In the genomic region with DNA sequence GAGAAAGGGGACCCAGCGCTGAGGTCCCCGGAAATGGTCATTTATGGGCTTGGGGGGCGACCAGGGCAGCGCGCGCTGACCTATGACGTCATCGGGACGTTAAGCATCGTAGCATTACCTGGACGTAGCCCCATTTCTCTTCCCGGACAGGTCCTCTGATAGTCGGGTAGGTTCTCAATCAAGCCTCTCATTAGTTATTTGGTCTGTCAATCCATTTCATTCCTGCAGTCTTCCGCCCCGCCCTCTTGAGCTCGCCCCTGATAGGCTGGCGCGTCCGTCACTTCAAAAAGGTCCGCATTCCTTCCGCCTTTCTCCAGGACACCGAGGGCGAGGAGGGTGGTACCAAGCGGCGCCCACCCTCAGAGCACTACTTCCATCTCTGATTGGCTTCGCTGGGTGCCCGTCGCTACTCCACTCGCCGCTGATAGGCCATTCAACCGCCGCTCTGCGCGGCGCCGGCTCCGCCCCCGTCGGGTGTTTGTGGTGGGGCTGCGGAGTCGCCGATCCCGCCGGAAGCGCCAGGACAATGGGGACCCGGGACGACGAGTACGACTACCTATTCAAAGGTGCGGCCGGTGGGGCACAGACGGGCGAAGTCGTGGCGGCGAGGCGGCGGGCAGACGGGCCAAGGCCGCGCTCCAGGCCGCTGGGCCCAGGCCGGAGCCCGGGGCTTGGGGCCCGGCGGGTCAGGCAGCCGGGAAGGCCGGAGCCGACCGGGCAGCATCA, we compare ENCODE assay signal across 1 cellular context.
TF ChIP-seq lines count a peak whose summit lies in the region.

A gene (plus strand): TSS at position 470 of the 726 bp plus-strand sequence. CDS start 57 bp downstream, at position 527.

TF ChIP-seq in K562, 482 proteins besides CTCF, POLR2A, EP300 and RAD21 (continued from another document and continues in another):
- TF ChIP-seq HIVEP1 (CRISPR knock-in tag; IDR thresholded peaks at IDR 0.05), result 0 out of 2 replicates have a peak, but pooled peaks have one; percentile 47
- TF ChIP-seq, protein P1, sequence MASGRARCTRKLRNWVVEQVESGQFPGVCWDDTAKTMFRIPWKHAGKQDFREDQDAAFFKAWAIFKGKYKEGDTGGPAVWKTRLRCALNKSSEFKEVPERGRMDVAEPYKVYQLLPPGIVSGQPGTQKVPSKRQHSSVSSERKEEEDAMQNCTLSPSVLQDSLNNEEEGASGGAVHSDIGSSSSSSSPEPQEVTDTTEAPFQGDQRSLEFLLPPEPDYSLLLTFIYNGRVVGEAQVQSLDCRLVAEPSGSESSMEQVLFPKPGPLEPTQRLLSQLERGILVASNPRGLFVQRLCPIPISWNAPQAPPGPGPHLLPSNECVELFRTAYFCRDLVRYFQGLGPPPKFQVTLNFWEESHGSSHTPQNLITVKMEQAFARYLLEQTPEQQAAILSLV (tag; IDR thresholded peaks at IDR 0.05), result no peak
- TF ChIP-seq C11orf30 (IDR thresholded peaks at IDR 0.05; ENCODE audit: low read depth), result peak; percentile 79
- no peak for TF ChIP-seq ZNF133 (CRISPR knock-in tag; IDR thresholded peaks at IDR 0.05)
- TF ChIP-seq, protein P2, sequence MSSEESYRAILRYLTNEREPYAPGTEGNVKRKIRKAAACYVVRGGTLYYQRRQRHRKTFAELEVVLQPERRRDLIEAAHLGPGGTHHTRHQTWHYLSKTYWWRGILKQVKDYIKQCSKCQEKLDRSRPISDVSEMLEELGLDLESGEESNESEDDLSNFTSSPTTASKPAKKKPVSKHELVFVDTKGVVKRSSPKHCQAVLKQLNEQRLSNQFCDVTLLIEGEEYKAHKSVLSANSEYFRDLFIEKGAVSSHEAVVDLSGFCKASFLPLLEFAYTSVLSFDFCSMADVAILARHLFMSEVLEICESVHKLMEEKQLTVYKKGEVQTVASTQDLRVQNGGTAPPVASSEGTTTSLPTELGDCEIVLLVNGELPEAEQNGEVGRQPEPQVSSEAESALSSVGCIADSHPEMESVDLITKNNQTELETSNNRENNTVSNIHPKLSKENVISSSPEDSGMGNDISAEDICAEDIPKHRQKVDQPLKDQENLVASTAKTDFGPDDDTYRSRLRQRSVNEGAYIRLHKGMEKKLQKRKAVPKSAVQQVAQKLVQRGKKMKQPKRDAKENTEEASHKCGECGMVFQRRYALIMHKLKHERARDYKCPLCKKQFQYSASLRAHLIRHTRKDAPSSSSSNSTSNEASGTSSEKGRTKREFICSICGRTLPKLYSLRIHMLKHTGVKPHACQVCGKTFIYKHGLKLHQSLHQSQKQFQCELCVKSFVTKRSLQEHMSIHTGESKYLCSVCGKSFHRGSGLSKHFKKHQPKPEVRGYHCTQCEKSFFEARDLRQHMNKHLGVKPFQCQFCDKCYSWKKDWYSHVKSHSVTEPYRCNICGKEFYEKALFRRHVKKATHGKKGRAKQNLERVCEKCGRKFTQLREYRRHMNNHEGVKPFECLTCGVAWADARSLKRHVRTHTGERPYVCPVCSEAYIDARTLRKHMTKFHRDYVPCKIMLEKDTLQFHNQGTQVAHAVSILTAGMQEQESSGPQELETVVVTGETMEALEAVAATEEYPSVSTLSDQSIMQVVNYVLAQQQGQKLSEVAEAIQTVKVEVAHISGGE (CRISPR knock-in tag; IDR thresholded peaks at IDR 0.05), result peak in 2 of 3 experiments; percentile 21 to 70; a peak in 2 of 6 replicates
- TF ChIP-seq RFX1 (IDR thresholded peaks at IDR 0.05), result peak; percentile 73; the same call in 1 of the 2 replicates
- peak; percentile 65 for TF ChIP-seq TAF1 (IDR thresholded peaks at IDR 0.05; ENCODE audit: control insufficient read depth, extremely low read depth, insufficient read depth, low read length, severe bottlenecking)
- no peak for TF ChIP-seq ZNF24 (IDR thresholded peaks at IDR 0.05)
- TF ChIP-seq NELFE (IDR thresholded peaks at IDR 0.05; ENCODE audit: insufficient read depth, insufficient read length), result no peak
- TF ChIP-seq ELF2 (CRISPR knock-in tag; IDR thresholded peaks at IDR 0.05), result no peak
- peak; percentile 97 for TF ChIP-seq MTA3 (IDR thresholded peaks at IDR 0.05; ENCODE audit: borderline replicate concordance)
- TF ChIP-seq, protein P3, sequence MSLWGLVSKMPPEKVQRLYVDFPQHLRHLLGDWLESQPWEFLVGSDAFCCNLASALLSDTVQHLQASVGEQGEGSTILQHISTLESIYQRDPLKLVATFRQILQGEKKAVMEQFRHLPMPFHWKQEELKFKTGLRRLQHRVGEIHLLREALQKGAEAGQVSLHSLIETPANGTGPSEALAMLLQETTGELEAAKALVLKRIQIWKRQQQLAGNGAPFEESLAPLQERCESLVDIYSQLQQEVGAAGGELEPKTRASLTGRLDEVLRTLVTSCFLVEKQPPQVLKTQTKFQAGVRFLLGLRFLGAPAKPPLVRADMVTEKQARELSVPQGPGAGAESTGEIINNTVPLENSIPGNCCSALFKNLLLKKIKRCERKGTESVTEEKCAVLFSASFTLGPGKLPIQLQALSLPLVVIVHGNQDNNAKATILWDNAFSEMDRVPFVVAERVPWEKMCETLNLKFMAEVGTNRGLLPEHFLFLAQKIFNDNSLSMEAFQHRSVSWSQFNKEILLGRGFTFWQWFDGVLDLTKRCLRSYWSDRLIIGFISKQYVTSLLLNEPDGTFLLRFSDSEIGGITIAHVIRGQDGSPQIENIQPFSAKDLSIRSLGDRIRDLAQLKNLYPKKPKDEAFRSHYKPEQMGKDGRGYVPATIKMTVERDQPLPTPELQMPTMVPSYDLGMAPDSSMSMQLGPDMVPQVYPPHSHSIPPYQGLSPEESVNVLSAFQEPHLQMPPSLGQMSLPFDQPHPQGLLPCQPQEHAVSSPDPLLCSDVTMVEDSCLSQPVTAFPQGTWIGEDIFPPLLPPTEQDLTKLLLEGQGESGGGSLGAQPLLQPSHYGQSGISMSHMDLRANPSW (CRISPR knock-in tag; IDR thresholded peaks at IDR 0.05), result 0 out of 2 replicates have a peak, but pooled peaks have one; percentile 56
- TF ChIP-seq, protein P4, sequence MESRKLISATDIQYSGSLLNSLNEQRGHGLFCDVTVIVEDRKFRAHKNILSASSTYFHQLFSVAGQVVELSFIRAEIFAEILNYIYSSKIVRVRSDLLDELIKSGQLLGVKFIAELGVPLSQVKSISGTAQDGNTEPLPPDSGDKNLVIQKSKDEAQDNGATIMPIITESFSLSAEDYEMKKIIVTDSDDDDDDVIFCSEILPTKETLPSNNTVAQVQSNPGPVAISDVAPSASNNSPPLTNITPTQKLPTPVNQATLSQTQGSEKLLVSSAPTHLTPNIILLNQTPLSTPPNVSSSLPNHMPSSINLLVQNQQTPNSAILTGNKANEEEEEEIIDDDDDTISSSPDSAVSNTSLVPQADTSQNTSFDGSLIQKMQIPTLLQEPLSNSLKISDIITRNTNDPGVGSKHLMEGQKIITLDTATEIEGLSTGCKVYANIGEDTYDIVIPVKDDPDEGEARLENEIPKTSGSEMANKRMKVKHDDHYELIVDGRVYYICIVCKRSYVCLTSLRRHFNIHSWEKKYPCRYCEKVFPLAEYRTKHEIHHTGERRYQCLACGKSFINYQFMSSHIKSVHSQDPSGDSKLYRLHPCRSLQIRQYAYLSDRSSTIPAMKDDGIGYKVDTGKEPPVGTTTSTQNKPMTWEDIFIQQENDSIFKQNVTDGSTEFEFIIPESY (CRISPR knock-in tag; IDR thresholded peaks at IDR 0.05), result no peak
- TF ChIP-seq SAFB (IDR thresholded peaks at IDR 0.05; ENCODE audit: borderline replicate concordance, low read depth, low read length), result no peak
- TF ChIP-seq FOXK1 (CRISPR knock-in tag; IDR thresholded peaks at IDR 0.05; ENCODE audit: borderline replicate concordance), result no peak
- TF ChIP-seq SMARCB1 (IDR thresholded peaks at IDR 0.05; ENCODE audit: insufficient read length, low read depth), result no peak
- peak; percentile 99 for TF ChIP-seq RBM25 (IDR thresholded peaks at IDR 0.05; ENCODE audit: low read depth, low read length, severe bottlenecking)
- TF ChIP-seq ZNF431 (CRISPR knock-in tag; IDR thresholded peaks at IDR 0.05), result peak; percentile 52; the same call in 1 of the 2 replicates
- TF ChIP-seq PYGO2 (tag; IDR thresholded peaks at IDR 0.05), result no peak
- TF ChIP-seq SMARCE1 (IDR thresholded peaks at IDR 0.05), result peak; percentile 38; the same call in 1 of the 2 replicates
- TF ChIP-seq FOS (IDR thresholded peaks at IDR 0.05; ENCODE audit: extremely low read depth, insufficient read length), result peak; percentile 97
- no peak for TF ChIP-seq ZNF551 (CRISPR knock-in tag; IDR thresholded peaks at IDR 0.05)
- peak; percentile 100 for TF ChIP-seq ATF7 (IDR thresholded peaks at IDR 0.05)
- no peak for TF ChIP-seq TAL1 (IDR thresholded peaks at IDR 0.05)
- TF ChIP-seq, protein P5, sequence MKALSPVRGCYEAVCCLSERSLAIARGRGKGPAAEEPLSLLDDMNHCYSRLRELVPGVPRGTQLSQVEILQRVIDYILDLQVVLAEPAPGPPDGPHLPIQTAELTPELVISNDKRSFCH (CRISPR knock-in tag; IDR thresholded peaks at IDR 0.05), result no peak
- TF ChIP-seq, protein P5 (tag; IDR thresholded peaks at IDR 0.05), result no peak; the same call in 1 of the 2 replicates
- TF ChIP-seq ZC3H11A (IDR thresholded peaks at IDR 0.05; ENCODE audit: low read depth, low read length), result 0 out of 2 replicates have a peak, but pooled peaks have one; percentile 36
- TF ChIP-seq, protein P6, sequence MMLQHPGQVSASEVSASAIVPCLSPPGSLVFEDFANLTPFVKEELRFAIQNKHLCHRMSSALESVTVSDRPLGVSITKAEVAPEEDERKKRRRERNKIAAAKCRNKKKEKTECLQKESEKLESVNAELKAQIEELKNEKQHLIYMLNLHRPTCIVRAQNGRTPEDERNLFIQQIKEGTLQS (IDR thresholded peaks at IDR 0.05), result peak; percentile 100
- TF ChIP-seq, protein P6 (CRISPR knock-in tag; conservative IDR thresholded peaks at IDR 0.05), result no peak; the same call in 1 of the 2 replicates
- no peak for TF ChIP-seq XRCC4 (IDR thresholded peaks at IDR 0.05; ENCODE audit: extremely low read depth, insufficient read depth, insufficient read length)
- TF ChIP-seq POLR2AphosphoS2 (IDR thresholded peaks at IDR 0.05; ENCODE audit: low read length), result no peak
- 0 out of 2 replicates have a peak, but pooled peaks have one; percentile 37 for TF ChIP-seq KLF13 (tag; IDR thresholded peaks at IDR 0.05; ENCODE audit: borderline replicate concordance, low read depth)
- TF ChIP-seq ETV6 (IDR thresholded peaks at IDR 0.05; ENCODE audit: borderline replicate concordance in 1 of 2, low read depth in 2 of 2, low read length in 1 of 2), result no peak
- TF ChIP-seq ETV6 (CRISPR knock-in tag; IDR thresholded peaks at IDR 0.05; ENCODE audit: borderline replicate concordance), result no peak
- TF ChIP-seq NFYB (IDR thresholded peaks at IDR 0.05; ENCODE audit: extremely low read depth, insufficient read length), result peak; percentile 98
- TF ChIP-seq MTF1 (CRISPR knock-in tag; IDR thresholded peaks at IDR 0.05; ENCODE audit: borderline replicate concordance), result no peak
- no peak for TF ChIP-seq MCM3 (IDR thresholded peaks at IDR 0.05)
- TF ChIP-seq STAG1 (CRISPR knock-in tag; IDR thresholded peaks at IDR 0.05; ENCODE audit: borderline replicate concordance), result no peak
- peak; percentile 100 for TF ChIP-seq CHD1 (IDR thresholded peaks at IDR 0.05; ENCODE audit: low read length)
- TF ChIP-seq NR4A1 (CRISPR knock-in tag; IDR thresholded peaks at IDR 0.05), result 0 out of 2 replicates have a peak, but pooled peaks have one; percentile 66
- peak; percentile 69 for TF ChIP-seq NR4A1 (tag; IDR thresholded peaks at IDR 0.05)
- peak; percentile 89 for TF ChIP-seq SP2 (IDR thresholded peaks at IDR 0.05; ENCODE audit: extremely low read depth, low read depth, low read length, poor library complexity, severe bottlenecking)
- no peak for TF ChIP-seq ZNF224 (CRISPR knock-in tag; IDR thresholded peaks at IDR 0.05)
- TF ChIP-seq KLF1 (tag; IDR thresholded peaks at IDR 0.05), result peak; percentile 96; the same call in 1 of the 2 replicates
- peak in 1 of 2 experiments; percentile 58; a peak in 1 of 4 replicates for TF ChIP-seq RCOR1 (IDR thresholded peaks at IDR 0.05; ENCODE audit: borderline replicate concordance in 1 of 2, low read depth in 2 of 2, low read length in 2 of 2)
- TF ChIP-seq, protein P7, sequence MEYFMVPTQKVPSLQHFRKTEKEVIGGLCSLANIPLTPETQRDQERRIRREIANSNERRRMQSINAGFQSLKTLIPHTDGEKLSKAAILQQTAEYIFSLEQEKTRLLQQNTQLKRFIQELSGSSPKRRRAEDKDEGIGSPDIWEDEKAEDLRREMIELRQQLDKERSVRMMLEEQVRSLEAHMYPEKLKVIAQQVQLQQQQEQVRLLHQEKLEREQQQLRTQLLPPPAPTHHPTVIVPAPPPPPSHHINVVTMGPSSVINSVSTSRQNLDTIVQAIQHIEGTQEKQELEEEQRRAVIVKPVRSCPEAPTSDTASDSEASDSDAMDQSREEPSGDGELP (CRISPR knock-in tag; IDR thresholded peaks at IDR 0.05; ENCODE audit: borderline replicate concordance), result peak; percentile 63; the same call in 1 of the 2 replicates
- no peak for TF ChIP-seq SMAD1 (IDR thresholded peaks at IDR 0.05; ENCODE audit: low read depth, low read length, partially characterized antibody)
- no peak for TF ChIP-seq MXI1 (IDR thresholded peaks at IDR 0.05; ENCODE audit: low read depth, low read length)
- TF ChIP-seq, protein P8, sequence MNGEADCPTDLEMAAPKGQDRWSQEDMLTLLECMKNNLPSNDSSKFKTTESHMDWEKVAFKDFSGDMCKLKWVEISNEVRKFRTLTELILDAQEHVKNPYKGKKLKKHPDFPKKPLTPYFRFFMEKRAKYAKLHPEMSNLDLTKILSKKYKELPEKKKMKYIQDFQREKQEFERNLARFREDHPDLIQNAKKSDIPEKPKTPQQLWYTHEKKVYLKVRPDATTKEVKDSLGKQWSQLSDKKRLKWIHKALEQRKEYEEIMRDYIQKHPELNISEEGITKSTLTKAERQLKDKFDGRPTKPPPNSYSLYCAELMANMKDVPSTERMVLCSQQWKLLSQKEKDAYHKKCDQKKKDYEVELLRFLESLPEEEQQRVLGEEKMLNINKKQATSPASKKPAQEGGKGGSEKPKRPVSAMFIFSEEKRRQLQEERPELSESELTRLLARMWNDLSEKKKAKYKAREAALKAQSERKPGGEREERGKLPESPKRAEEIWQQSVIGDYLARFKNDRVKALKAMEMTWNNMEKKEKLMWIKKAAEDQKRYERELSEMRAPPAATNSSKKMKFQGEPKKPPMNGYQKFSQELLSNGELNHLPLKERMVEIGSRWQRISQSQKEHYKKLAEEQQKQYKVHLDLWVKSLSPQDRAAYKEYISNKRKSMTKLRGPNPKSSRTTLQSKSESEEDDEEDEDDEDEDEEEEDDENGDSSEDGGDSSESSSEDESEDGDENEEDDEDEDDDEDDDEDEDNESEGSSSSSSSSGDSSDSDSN (IDR thresholded peaks at IDR 0.05; ENCODE audit: borderline replicate concordance in 1 of 2, low read depth in 2 of 2, low read length in 2 of 2), result no peak
- TF ChIP-seq ZNF354B (CRISPR knock-in tag; IDR thresholded peaks at IDR 0.05), result no peak
- no peak; the same call in 1 of the 2 replicates for TF ChIP-seq KAT7 (CRISPR knock-in tag; IDR thresholded peaks at IDR 0.05; ENCODE audit: borderline replicate concordance)
- TF ChIP-seq TRIM28 (IDR thresholded peaks at IDR 0.05), result no peak
